1 cellular context compared by ENCODE assay signal in the genomic region with DNA sequence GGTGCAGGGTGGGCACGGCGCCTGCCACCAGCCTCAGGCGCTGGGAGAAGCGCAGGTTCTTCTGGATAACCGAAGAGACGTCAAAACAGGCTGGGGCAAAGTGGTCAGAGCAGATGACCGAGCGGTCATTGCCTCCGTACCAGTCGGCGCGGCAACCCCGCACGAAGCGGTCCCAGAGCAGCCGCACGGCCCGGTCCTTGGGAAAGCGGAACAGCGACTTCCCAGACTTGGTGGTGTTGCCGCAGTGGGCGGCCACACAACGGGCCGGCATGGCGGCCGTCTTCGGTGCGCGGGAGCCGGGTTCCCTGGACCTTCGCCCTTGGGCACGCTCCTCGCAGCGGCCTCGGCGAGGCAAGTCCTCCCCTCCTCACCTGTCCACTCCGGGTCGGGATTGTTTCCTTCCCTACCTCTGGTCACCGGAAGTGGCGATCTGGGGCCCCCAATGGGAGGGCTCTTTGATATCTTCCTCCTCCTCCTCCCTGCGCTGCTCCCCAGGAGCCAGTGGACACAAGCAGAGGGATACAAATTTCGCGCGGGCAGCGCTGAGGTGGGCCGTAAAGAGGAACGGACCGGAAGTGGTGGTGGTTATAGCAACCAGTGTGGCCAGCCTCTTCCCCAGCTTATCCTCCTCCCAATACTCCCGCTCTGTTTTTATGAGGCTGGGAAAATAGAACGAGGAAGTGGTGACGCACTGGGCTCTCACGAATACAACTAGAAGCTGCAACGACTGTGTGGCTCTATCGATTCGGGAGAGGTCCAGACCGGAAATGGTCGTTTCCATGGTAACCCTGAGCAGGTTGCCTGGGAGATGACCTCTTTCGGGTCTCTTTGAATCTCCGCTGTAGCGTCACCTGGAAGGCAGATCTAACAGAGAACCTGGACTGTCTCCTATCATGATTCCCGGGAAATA.
TF ChIP-seq lines count a peak whose summit lies in the region.

LRRC49 (plus strand) TSS at position 825 of the 910 bp plus-strand sequence; CDS start at position 894, 69 bp downstream.
THAP10 (minus strand) TSS at position 432 of the 910 bp plus-strand sequence; CDS start at position 271, 161 bp downstream.

TF ChIP-seq in HepG2, 621 proteins besides CTCF, POLR2A, EP300 and RAD21 (continued from another document and continues in another):
- TF ChIP-seq GATAD1 (CRISPR knock-in tag; IDR thresholded peaks at IDR 0.05) (peak; percentile 93), PHF8 (CRISPR knock-in tag; IDR thresholded peaks at IDR 0.05) (peak; percentile 84), SIN3B (IDR thresholded peaks at IDR 0.05; ENCODE audit: low read length) (peak; percentile 92), YEATS2 (CRISPR knock-in tag; IDR thresholded peaks at IDR 0.05; ENCODE audit: borderline replicate concordance) (peak; percentile 58), DNMT1 (CRISPR knock-in tag; IDR thresholded peaks at IDR 0.05) (no peak), CBX5 (CRISPR knock-in tag; IDR thresholded peaks at IDR 0.05; ENCODE audit: borderline replicate concordance) (no peak), CENPX (CRISPR knock-in tag; IDR thresholded peaks at IDR 0.05) (no peak), PITX1 (CRISPR knock-in tag; IDR thresholded peaks at IDR 0.05) (peak; percentile 67; the same call in 1 of the 2 replicates), RORA (CRISPR knock-in tag; IDR thresholded peaks at IDR 0.05) (no peak), SALL1 (CRISPR knock-in tag; IDR thresholded peaks at IDR 0.05) (peak; percentile 36), SRY (CRISPR knock-in tag; IDR thresholded peaks at IDR 0.05) (no peak), ZNF367 (CRISPR knock-in tag; IDR thresholded peaks at IDR 0.05; ENCODE audit: borderline replicate concordance) (no peak), RBM39 (IDR thresholded peaks at IDR 0.05; ENCODE audit: low read depth, low read length, poor library complexity, severe bottlenecking) (no peak), ZSCAN29 (CRISPR knock-in tag; conservative IDR thresholded peaks at IDR 0.05) (0 out of 2 replicates have a peak, but pooled peaks have one; percentile 25), ZNF552 (CRISPR knock-in tag; IDR thresholded peaks at IDR 0.05; ENCODE audit: borderline replicate concordance) (no peak), SIN3A (IDR thresholded peaks at IDR 0.05; ENCODE audit: borderline replicate concordance, low read depth, low read length) (peak; percentile 91; the same call in 1 of the 2 replicates), MAFG (CRISPR knock-in tag; IDR thresholded peaks at IDR 0.05) (no peak), ZEB1 (IDR thresholded peaks at IDR 0.05; ENCODE audit: insufficient replicate concordance, low read depth) (peak; percentile 77), ZNF274 (CRISPR knock-in tag; IDR thresholded peaks at IDR 0.05) (0 out of 2 replicates have a peak, but pooled peaks have one; percentile 40), ZNF124 (CRISPR knock-in tag; IDR thresholded peaks at IDR 0.05) (peak; percentile 48; the same call in 1 of the 2 replicates), ZBTB10 (CRISPR knock-in tag; IDR thresholded peaks at IDR 0.05; ENCODE audit: borderline replicate concordance) (no peak), MAZ (IDR thresholded peaks at IDR 0.05; ENCODE audit: borderline replicate concordance, low read depth, low read length) (peak; percentile 62; the same call in 1 of the 2 replicates), MAZ (CRISPR knock-in tag; IDR thresholded peaks at IDR 0.05; ENCODE audit: low read depth) (peak; percentile 68; the same call in 1 of the 2 replicates), ZNF205 (CRISPR knock-in tag; IDR thresholded peaks at IDR 0.05) (no peak), RFX1 (IDR thresholded peaks at IDR 0.05) (peak; percentile 97), ZNF329 (CRISPR knock-in tag; IDR thresholded peaks at IDR 0.05; ENCODE audit: low read depth) (no peak), ZHX1 (CRISPR knock-in tag; IDR thresholded peaks at IDR 0.05; ENCODE audit: low read depth) (peak; percentile 70; the same call in 1 of the 2 replicates), ZNF251 (CRISPR knock-in tag; IDR thresholded peaks at IDR 0.05) (no peak), NR2F6 (IDR thresholded peaks at IDR 0.05) (peak; percentile 84), NR2F6 (CRISPR knock-in tag; IDR thresholded peaks at IDR 0.05) (peak; percentile 58; the same call in 1 of the 2 replicates), TBL1XR1 (IDR thresholded peaks at IDR 0.05; ENCODE audit: borderline replicate concordance, low read length, partially characterized antibody) (no peak), STAG1 (CRISPR knock-in tag; IDR thresholded peaks at IDR 0.05) (no peak), SOX13 (IDR thresholded peaks at IDR 0.05) (no peak), SOX13 (CRISPR knock-in tag; conservative IDR thresholded peaks at IDR 0.05 in 1 of 2, IDR thresholded peaks at IDR 0.05 in 1 of 2) (no peak), ZNF446 (CRISPR knock-in tag; IDR thresholded peaks at IDR 0.05) (peak; percentile 80; the same call in 1 of the 2 replicates)
- TF ChIP-seq, protein P1, sequence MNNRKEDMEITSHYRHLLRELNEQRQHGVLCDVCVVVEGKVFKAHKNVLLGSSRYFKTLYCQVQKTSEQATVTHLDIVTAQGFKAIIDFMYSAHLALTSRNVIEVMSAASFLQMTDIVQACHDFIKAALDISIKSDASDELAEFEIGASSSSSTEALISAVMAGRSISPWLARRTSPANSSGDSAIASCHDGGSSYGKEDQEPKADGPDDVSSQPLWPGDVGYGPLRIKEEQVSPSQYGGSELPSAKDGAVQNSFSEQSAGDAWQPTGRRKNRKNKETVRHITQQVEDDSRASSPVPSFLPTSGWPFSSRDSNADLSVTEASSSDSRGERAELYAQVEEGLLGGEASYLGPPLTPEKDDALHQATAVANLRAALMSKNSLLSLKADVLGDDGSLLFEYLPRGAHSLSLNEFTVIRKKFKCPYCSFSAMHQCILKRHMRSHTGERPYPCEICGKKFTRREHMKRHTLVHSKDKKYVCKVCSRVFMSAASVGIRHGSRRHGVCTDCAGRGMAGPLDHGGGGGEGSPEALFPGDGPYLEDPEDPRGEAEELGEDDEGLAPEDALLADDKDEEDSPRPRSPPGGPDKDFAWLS (CRISPR knock-in tag; IDR thresholded peaks at IDR 0.05; ENCODE audit: borderline replicate concordance) = no peak
- TF ChIP-seq, protein P2, sequence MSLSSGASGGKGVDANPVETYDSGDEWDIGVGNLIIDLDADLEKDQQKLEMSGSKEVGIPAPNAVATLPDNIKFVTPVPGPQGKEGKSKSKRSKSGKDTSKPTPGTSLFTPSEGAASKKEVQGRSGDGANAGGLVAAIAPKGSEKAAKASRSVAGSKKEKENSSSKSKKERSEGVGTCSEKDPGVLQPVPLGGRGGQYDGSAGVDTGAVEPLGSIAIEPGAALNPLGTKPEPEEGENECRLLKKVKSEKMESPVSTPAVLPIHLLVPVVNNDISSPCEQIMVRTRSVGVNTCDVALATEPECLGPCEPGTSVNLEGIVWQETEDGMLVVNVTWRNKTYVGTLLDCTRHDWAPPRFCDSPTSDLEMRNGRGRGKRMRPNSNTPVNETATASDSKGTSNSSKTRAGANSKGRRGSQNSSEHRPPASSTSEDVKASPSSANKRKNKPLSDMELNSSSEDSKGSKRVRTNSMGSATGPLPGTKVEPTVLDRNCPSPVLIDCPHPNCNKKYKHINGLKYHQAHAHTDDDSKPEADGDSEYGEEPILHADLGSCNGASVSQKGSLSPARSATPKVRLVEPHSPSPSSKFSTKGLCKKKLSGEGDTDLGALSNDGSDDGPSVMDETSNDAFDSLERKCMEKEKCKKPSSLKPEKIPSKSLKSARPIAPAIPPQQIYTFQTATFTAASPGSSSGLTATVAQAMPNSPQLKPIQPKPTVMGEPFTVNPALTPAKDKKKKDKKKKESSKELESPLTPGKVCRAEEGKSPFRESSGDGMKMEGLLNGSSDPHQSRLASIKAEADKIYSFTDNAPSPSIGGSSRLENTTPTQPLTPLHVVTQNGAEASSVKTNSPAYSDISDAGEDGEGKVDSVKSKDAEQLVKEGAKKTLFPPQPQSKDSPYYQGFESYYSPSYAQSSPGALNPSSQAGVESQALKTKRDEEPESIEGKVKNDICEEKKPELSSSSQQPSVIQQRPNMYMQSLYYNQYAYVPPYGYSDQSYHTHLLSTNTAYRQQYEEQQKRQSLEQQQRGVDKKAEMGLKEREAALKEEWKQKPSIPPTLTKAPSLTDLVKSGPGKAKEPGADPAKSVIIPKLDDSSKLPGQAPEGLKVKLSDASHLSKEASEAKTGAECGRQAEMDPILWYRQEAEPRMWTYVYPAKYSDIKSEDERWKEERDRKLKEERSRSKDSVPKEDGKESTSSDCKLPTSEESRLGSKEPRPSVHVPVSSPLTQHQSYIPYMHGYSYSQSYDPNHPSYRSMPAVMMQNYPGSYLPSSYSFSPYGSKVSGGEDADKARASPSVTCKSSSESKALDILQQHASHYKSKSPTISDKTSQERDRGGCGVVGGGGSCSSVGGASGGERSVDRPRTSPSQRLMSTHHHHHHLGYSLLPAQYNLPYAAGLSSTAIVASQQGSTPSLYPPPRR (CRISPR knock-in tag; IDR thresholded peaks at IDR 0.05; ENCODE audit: borderline replicate concordance) = no peak; the same call in 1 of the 2 replicates
- TF ChIP-seq, protein P3, sequence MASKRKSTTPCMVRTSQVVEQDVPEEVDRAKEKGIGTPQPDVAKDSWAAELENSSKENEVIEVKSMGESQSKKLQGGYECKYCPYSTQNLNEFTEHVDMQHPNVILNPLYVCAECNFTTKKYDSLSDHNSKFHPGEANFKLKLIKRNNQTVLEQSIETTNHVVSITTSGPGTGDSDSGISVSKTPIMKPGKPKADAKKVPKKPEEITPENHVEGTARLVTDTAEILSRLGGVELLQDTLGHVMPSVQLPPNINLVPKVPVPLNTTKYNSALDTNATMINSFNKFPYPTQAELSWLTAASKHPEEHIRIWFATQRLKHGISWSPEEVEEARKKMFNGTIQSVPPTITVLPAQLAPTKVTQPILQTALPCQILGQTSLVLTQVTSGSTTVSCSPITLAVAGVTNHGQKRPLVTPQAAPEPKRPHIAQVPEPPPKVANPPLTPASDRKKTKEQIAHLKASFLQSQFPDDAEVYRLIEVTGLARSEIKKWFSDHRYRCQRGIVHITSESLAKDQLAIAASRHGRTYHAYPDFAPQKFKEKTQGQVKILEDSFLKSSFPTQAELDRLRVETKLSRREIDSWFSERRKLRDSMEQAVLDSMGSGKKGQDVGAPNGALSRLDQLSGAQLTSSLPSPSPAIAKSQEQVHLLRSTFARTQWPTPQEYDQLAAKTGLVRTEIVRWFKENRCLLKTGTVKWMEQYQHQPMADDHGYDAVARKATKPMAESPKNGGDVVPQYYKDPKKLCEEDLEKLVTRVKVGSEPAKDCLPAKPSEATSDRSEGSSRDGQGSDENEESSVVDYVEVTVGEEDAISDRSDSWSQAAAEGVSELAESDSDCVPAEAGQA (IDR thresholded peaks at IDR 0.05; ENCODE audit: low read depth) = peak; percentile 35; the same call in 1 of the 2 replicates
- TF ChIP-seq, protein P3 (CRISPR knock-in tag; IDR thresholded peaks at IDR 0.05; ENCODE audit: borderline replicate concordance) = no peak
